1 cellular context compared by ENCODE assay signal in the genomic region with DNA sequence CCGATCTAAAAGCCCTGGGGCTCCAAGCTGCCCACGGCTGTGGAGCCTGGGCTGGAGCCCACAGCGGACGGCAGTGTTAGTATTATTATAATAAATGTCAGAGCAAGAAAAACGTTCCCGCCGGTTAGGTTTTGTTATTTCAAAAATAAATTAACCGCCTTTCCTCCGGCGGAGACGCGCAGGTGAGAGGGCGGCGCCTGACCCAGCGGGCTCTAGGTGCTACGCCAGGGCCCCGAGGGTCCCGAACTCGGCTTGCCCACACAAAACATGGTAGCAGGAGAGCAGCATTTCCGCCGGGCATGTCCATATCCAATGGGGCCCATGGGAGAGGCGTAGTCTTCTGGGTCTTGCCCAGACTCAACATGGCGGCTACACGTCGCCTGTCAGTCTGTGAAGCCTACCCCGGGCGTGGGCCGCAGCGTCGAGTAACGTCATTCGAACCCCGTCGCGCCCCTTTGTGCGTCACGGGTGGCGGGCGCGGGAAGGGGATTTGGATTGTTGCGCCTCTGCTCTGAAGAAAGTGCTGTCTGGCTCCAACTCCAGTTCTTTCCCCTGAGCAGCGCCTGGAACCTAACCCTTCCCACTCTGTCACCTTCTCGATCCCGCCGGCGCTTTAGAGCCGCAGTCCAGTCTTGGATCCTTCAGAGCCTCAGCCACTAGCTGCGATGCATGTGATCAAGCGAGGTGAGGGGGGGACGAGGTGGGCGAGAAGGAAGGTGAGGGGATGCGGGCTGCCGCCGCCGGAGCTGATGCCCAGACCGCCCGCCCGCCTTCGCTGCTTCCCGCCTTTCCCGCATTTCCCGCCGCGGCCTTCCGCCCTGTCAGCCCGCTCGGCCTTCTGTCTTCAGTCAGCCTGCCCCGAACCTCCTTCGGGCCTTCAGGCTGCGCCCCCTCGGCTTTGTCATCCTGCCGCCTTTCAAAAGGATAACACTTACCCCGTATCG.
A peak's percentile ranks its signal among the peaks of the same experiment; 100 is the strongest.
TF ChIP-seq lines count a peak whose summit lies in the region.

RRM1 (plus strand) TSS at position 452 of the 944 bp plus-strand sequence; CDS start at position 666, 214 bp downstream.

TF ChIP-seq in WTC11, 78 proteins besides CTCF, POLR2A, EP300 and RAD21 (continued from another document):
- TF ChIP-seq, protein P1, sequence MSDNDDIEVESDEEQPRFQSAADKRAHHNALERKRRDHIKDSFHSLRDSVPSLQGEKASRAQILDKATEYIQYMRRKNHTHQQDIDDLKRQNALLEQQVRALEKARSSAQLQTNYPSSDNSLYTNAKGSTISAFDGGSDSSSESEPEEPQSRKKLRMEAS (CRISPR knock-in tag; IDR thresholded peaks at IDR 0.05), result peak; percentile 82
- TF ChIP-seq, protein P2, sequence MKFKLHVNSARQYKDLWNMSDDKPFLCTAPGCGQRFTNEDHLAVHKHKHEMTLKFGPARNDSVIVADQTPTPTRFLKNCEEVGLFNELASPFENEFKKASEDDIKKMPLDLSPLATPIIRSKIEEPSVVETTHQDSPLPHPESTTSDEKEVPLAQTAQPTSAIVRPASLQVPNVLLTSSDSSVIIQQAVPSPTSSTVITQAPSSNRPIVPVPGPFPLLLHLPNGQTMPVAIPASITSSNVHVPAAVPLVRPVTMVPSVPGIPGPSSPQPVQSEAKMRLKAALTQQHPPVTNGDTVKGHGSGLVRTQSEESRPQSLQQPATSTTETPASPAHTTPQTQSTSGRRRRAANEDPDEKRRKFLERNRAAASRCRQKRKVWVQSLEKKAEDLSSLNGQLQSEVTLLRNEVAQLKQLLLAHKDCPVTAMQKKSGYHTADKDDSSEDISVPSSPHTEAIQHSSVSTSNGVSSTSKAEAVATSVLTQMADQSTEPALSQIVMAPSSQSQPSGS (CRISPR knock-in tag; IDR thresholded peaks at IDR 0.05; ENCODE audit: borderline replicate concordance, low read depth), result no peak
- peak; percentile 100 for TF ChIP-seq CREM (CRISPR knock-in tag; IDR thresholded peaks at IDR 0.05)
- no peak for TF ChIP-seq NR2C2 (CRISPR knock-in tag; IDR thresholded peaks at IDR 0.05)
- TF ChIP-seq AFF4 (CRISPR knock-in tag; IDR thresholded peaks at IDR 0.05; ENCODE audit: borderline replicate concordance), result no peak
- TF ChIP-seq, protein P3, sequence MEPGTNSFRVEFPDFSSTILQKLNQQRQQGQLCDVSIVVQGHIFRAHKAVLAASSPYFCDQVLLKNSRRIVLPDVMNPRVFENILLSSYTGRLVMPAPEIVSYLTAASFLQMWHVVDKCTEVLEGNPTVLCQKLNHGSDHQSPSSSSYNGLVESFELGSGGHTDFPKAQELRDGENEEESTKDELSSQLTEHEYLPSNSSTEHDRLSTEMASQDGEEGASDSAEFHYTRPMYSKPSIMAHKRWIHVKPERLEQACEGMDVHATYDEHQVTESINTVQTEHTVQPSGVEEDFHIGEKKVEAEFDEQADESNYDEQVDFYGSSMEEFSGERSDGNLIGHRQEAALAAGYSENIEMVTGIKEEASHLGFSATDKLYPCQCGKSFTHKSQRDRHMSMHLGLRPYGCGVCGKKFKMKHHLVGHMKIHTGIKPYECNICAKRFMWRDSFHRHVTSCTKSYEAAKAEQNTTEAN (CRISPR knock-in tag; IDR thresholded peaks at IDR 0.05), result 0 out of 2 replicates have a peak, but pooled peaks have one; percentile 8
- no peak for TF ChIP-seq TCF7 (CRISPR knock-in tag; IDR thresholded peaks at IDR 0.05; ENCODE audit: low read depth)
